25 cellular contexts compared by ENCODE assay signal in genomic region chr11:75759832-75760231, GRCh38. TPM values are rescaled to one million over a fixed set of nuclear protein-coding genes. Genes with fewer than 3 reads are reported as not detected.
"Had no signal": no experiment of that assay in that cellular context is flagged by ENCODE, and none has a peak within 500 bp of the region (broad histone marks: within the 10 kb centered on the region; RNA-seq: fewer than 3 reads in every experiment).

No MANE protein-coding gene starts in this region.

- H3K27me3 Mint-ChIP-seq: activated naive CD4-positive, alpha-beta T cell treated with anti-CD3 and anti-CD28 coated beads, Interleukin-2, amount 50 U/mL, for 24 hours; activated T-cell treated with anti-CD3 and anti-CD28 coated beads, Interleukin-2, amount 50 U/mL, for 24 hours had no signal

- H3K4me3 ChIP-seq: breast epithelium had no signal

- H3K9me3 ChIP-seq: breast epithelium had no signal

- H3K27ac ChIP-seq: breast epithelium had no signal

- H3K4me3 Mint-ChIP-seq: activated B cell treated with CpG ODN at 0.5 μM for 24 hours; activated CD4-positive, alpha-beta T cell treated with anti-CD3 and anti-CD28 coated beads, Interleukin-2, amount 10 ng/mL, durations not matched to agents 24 days and 14 days; activated CD8-positive, alpha-beta memory T cell treated with anti-CD3 and anti-CD28 coated beads, Interleukin-2, amount 10 ng/mL, durations not matched to agents 7 days and 5 days; activated naive CD4-positive, alpha-beta T cell treated with anti-CD3 and anti-CD28 coated beads, Interleukin-2, amount 50 U/mL, for 24 hours; activated T-cell treated with anti-CD3 and anti-CD28 coated beads, Interleukin-2, amount 50 U/mL, for 24 hours; activated T-helper 1 cell treated with anti-CD3 and anti-CD28 coated beads, Interleukin-12 subunit alpha, Interleukin-12 subunit beta, Interleukin-2, Interleukin-4 antibody, amounts not matched to agents 30 ng/mL and 10 ng/mL and 1 ng/mL, durations not matched to agents 14 hours and 24 hours and 36 hours had no signal

- H3K4me1 ChIP-seq: breast epithelium had no signal

- H3K9me3 Mint-ChIP-seq: activated B cell treated with CpG ODN at 0.5 μM for 24 hours; activated CD4-positive, alpha-beta T cell treated with anti-CD3 and anti-CD28 coated beads, Interleukin-2, amount 10 ng/mL, durations not matched to agents 24 days and 14 days; activated naive CD4-positive, alpha-beta T cell treated with anti-CD3 and anti-CD28 coated beads, Interleukin-2, amount 50 U/mL, for 24 hours; activated T-cell treated with anti-CD3 and anti-CD28 coated beads, Interleukin-2, amount 50 U/mL, for 24 hours; activated T-helper 1 cell treated with anti-CD3 and anti-CD28 coated beads, Interleukin-12 subunit alpha, Interleukin-12 subunit beta, Interleukin-2, Interleukin-4 antibody, amounts not matched to agents 30 ng/mL and 10 ng/mL and 1 ng/mL, durations not matched to agents 14 hours and 24 hours and 36 hours had no signal

- H3K4me1 Mint-ChIP-seq: activated B cell treated with CpG ODN at 0.5 μM for 24 hours; activated naive CD4-positive, alpha-beta T cell treated with anti-CD3 and anti-CD28 coated beads, Interleukin-2, amount 50 U/mL, for 24 hours had no signal

- DNase-seq: activated B cell treated with CpG ODN at 0.5 μM for 24 hours; activated CD4-positive, alpha-beta T cell treated with anti-CD3 and anti-CD28 coated beads for 1 hour; activated CD4-positive, alpha-beta T cell treated with anti-CD3 and anti-CD28 coated beads, Interleukin-2, amount 10 ng/mL, durations not matched to agents 24 days and 14 days; activated CD4-positive, alpha-beta T cell treated with anti-CD3 and anti-CD28 coated beads, Interleukin-2, amount 50 U/mL, for 48 hours; activated CD8-positive, alpha-beta memory T cell treated with anti-CD3 and anti-CD28 coated beads, Interleukin-2, amount 10 ng/mL, durations not matched to agents 7 days and 5 days; activated effector memory CD4-positive, alpha-beta T cell treated with Interleukin-2 at 50 U/mL for 16 hours; activated naive CD4-positive, alpha-beta T cell; activated T-cell treated with anti-CD3 and anti-CD28 coated beads, Interleukin-2, amount 50 U/mL, for 24 hours; aorta; caudate nucleus; Karpas-422; NCI-H1048; NCI-H1417; NCI-H1694 treated with DMSO at 0.1 percent for 48 hours; NCI-H2029 treated with DMSO at 0.1 percent for 48 hours; NCI-H510A treated with DMSO at 0.1 percent for 48 hours; SHP77; T-helper 2 cell; T1000 had no signal

- H3K27me3 ChIP-seq: breast epithelium had no signal

- FAIRE-seq: RCC 7860, TTC549 had no signal

- H3K36me3 Mint-ChIP-seq: activated CD8-positive, alpha-beta memory T cell treated with anti-CD3 and anti-CD28 coated beads, Interleukin-2, amount 10 ng/mL, durations not matched to agents 7 days and 5 days; activated naive CD4-positive, alpha-beta T cell treated with anti-CD3 and anti-CD28 coated beads, Interleukin-2, amount 50 U/mL, for 24 hours had no signal

- H3K36me3 ChIP-seq: breast epithelium had no signal

- H3K27ac Mint-ChIP-seq: activated B cell treated with CpG ODN at 0.5 μM for 24 hours; activated CD4-positive, alpha-beta T cell treated with anti-CD3 and anti-CD28 coated beads, Interleukin-2, amount 10 ng/mL, durations not matched to agents 24 days and 14 days; activated CD8-positive, alpha-beta memory T cell treated with anti-CD3 and anti-CD28 coated beads, Interleukin-2, amount 10 ng/mL, durations not matched to agents 7 days and 5 days; activated naive CD4-positive, alpha-beta T cell treated with anti-CD3 and anti-CD28 coated beads, Interleukin-2, amount 50 U/mL, for 24 hours; activated T-cell treated with anti-CD3 and anti-CD28 coated beads, Interleukin-2, amount 50 U/mL, for 24 hours; activated T-helper 1 cell treated with anti-CD3 and anti-CD28 coated beads, Interleukin-12 subunit alpha, Interleukin-12 subunit beta, Interleukin-2, Interleukin-4 antibody, amounts not matched to agents 30 ng/mL and 10 ng/mL and 1 ng/mL, durations not matched to agents 14 hours and 24 hours and 36 hours had no signal

- ATAC-seq: activated CD8-positive, alpha-beta memory T cell treated with anti-CD3 and anti-CD28 coated beads, Interleukin-2, amount 10 ng/mL, durations not matched to agents 7 days and 5 days had no signal

RNA-seq across cellular contexts. Expression of gene MOGAT2, which starts 42.2 kb away (rescaled TPM):
- total RNA-seq: activated CD4-positive, alpha-beta T cell treated with anti-CD3 and anti-CD28 coated beads, Interleukin-2, amount 10 ng/mL, durations not matched to agents 24 days and 14 days; activated CD8-positive, alpha-beta memory T cell treated with anti-CD3 and anti-CD28 coated beads, Interleukin-2, amount 10 ng/mL, durations not matched to agents 7 days and 5 days; activated T-helper 1 cell treated with anti-CD3 and anti-CD28 coated beads, Interleukin-12 subunit alpha, Interleukin-12 subunit beta, Interleukin-2, Interleukin-4 antibody, amounts not matched to agents 30 ng/mL and 10 ng/mL and 1 ng/mL, durations not matched to agents 14 hours and 24 hours and 36 hours; aorta; SK-MEL-5 had no signal
